Comparison of ENCODE assay signal across 9 cellular contexts in the genomic region with DNA sequence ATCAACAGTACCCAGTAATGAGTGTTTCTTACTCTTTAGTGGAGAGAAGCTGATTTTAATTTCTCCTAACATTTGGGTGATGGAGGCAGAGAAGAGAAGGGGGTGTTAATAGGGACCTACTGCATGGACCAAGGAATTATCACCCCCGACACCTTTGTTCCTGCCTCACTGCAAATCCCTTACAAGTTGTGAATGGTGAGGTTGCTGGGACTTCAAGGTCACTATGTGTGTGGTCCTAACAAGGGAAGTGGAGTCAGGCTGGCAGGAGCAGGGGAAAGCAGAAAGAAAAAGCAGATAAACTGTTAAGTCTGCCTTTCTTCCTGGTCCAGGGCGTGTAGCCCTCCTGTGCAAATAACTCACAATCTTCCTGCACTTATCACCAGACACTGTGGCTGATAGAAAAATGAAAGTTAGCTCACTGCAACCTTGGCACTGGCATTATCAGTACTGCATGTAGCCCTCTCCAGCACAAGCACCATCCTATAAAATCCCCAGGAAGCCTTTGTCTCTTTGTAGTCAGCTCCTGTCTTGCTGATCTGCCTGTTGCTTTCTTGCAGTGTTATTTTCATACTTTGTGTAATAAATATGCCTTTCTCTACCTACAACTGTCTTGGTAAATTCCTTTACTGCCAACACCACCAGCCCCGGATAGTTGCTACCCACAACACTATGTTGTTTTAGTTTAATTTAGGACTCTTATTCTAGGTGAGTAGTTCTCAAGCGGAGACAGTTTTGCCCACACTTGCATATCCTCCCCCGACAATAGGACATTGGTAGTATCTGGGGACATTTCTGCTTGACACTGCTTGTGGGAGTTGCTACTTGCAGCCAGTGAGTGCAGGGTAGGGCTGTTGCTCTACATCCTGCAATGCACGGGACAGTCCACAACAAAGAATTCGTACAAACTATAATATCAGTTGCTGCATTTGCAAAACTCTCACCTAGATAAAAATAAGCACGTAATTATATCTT.
DNase-seq lines count a peak whose midpoint lies in the region; ATAC-seq and TF ChIP-seq lines count a peak whose summit lies in the region.
"Had no signal": no experiment of that assay in that cellular context is flagged by ENCODE, and none has a peak within 500 bp of the region (broad histone marks: within the 10 kb centered on the region; RNA-seq: fewer than 3 reads in every experiment).

No MANE protein-coding gene starts in this region.

- no peak for TF ChIP-seq POLR2A in breast epithelium (IDR thresholded peaks at IDR 0.05)
- TF ChIP-seq POLR2A in gastroesophageal sphincter (IDR thresholded peaks at IDR 0.05), result no peak
- TF ChIP-seq POLR2A in vagina (IDR thresholded peaks at IDR 0.05), result no peak

- H3K4me3 Mint-ChIP-seq in MCF 10A (ENCODE audit: unreplicated experiment), result no peak overlapping the region

- H3K9me3 Mint-ChIP-seq in MCF 10A (ENCODE audit: unreplicated experiment), result no peaks in the 10 kb centered on the region

- H3K4me1 Mint-ChIP-seq in MCF 10A (ENCODE audit: insufficient read depth, unreplicated experiment), result peaks cover 46% of the 10 kb centered on the region

- 74 to 76% methylated on average over 6 to 8 of the region's 8 CpGs for WGBS in gastroesophageal sphincter (ENCODE audit: low coverage in 1 of 2), 2 donors

- H3K4me3 ChIP-seq in breast epithelium, result no peak overlapping the region
- no peak overlapping the region for H3K4me3 ChIP-seq in gastroesophageal sphincter
- H3K4me3 ChIP-seq in vagina, result no peak overlapping the region

- POLR2A ChIA-PET in MCF 10A (lab: Yijun Ruan, JAX), result interaction anchor here (0.7 to 1.7 kb wide), 5 partner anchors 9 to 109 kb away, joined by 3 to 7 read pairs (median 3); no protein-coding TSS in a partner anchor

- H3K36me3 Mint-ChIP-seq in MCF 10A (ENCODE audit: insufficient read depth, unreplicated experiment), result peaks cover 51% of the 10 kb centered on the region

- intact Hi-C loops in breast epithelium (cut with DNase I; ENCODE audit: low total_unique reads), result no loop called here
- intact Hi-C loops in MCF 10A (cut with micrococcal nuclease), result no loop called here
- intact Hi-C loops in vagina (cut with DNase I), result no loop called here

- CTCF ChIA-PET in MCF 10A (lab: Yijun Ruan, JAX), result interaction anchor here (0.7 to 0.8 kb wide), 2 partner anchors 105 to 201 kb away, joined by 3 read pairs; no protein-coding TSS in a partner anchor

- H3K27me3 ChIP-seq in breast epithelium, result no peaks in the 10 kb centered on the region
- no peaks in the 10 kb centered on the region for H3K27me3 ChIP-seq in gastroesophageal sphincter
- no peaks in the 10 kb centered on the region for H3K27me3 ChIP-seq in vagina

- TF ChIP-seq CTCF in breast epithelium (IDR thresholded peaks at IDR 0.05) (no peak), MCF 10A (IDR thresholded peaks at IDR 0.05; ENCODE audit: unreplicated experiment) (no peak), gastroesophageal sphincter (IDR thresholded peaks at IDR 0.05) (no peak), vagina (IDR thresholded peaks at IDR 0.05) (no peak)

- no peak overlapping the region for H3K27ac Mint-ChIP-seq in MCF 10A (ENCODE audit: low read depth, unreplicated experiment)

- no peak for ATAC-seq in gastroesophageal sphincter

- no peaks in the 10 kb centered on the region for H3K27me3 Mint-ChIP-seq in MCF 10A (ENCODE audit: insufficient read depth, unreplicated experiment)

- H3K27ac ChIP-seq in breast epithelium (peak overlapping the region; percentile 46 to 71), gastroesophageal sphincter (peak overlapping the region in 3 of 4 donors; percentile 32 to 45 (median 35)), vagina (peak overlapping the region; percentile 6)

- H3K4me1 ChIP-seq in breast epithelium (peaks cover 0 to 10% of the 10 kb centered on the region in 2 donors), gastroesophageal sphincter (peaks cover 0 to 54% (median 11%) of the 10 kb centered on the region in 3 donors), vagina (peaks cover 26% of the 10 kb centered on the region)

- no peak for TF ChIP-seq EP300 in gastroesophageal sphincter (IDR thresholded peaks at IDR 0.05)

- DNase-seq in breast epithelium (ENCODE audit: low spot score in 2 of 2) (no peak), MCF 10A (ENCODE audit: unreplicated experiment) (no peak), mucosa of gallbladder (ENCODE audit: low spot score) (peak; percentile 31), vagina (ENCODE audit: extremely low spot score in 2 of 2) (no peak), SIG-M5 (lab: John Stamatoyannopoulos, UW) (no peak), iPS-NIHi7 (ENCODE audit: extremely low spot score) (no peak)
- no peak for DNase-seq in activated naive CD4-positive, alpha-beta T cell (lab: John Stamatoyannopoulos, UW)
- DNase-seq: NCI-H2081 treated with DMSO at 0.1 percent for 48 hours had no signal

- H3K36me3 ChIP-seq in breast epithelium, result no peaks in the 10 kb centered on the region
- H3K36me3 ChIP-seq in gastroesophageal sphincter, result peaks cover 0 to 11% of the 10 kb centered on the region in 2 donors
- H3K36me3 ChIP-seq in vagina, result no peaks in the 10 kb centered on the region

- BruUV-seq in MCF 10A (replicated peaks; lab: Mats Ljungman, UMichigan), result no TSS peak

- H3K9me3 ChIP-seq in breast epithelium (no peaks in the 10 kb centered on the region), gastroesophageal sphincter (no peaks in the 10 kb centered on the region), vagina (no peaks in the 10 kb centered on the region)

Comparison
In these comparisons a context has a peak if more than half of its experiments do, and no peak if none do; other contexts are left out.
1. H3K27ac ChIP-seq: peak in every context shown above with its lines; median percentile 58 in breast epithelium; 35 in gastroesophageal sphincter; 6 in vagina.